Comparison of ENCODE assay signal across 18 cellular contexts in the genomic region with DNA sequence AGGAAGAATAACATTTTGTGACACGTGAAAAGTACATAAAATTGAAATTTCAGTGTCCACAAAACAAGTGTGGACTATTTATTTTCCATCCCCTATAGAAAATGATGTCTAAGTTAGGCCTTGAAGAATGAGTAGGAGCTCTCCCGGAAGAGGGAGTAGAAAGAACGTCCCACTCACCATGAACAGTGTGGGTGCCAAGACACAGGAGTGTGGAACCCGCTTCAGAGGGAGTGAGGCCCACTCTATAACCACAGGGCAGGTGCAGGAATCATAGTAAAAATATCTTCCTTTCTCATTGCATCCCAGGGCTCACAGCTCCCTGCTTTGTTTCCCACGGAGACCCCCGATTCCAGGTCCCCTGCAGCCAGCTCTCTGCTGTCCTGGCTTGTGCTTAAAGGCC. TPM values are rescaled to one million over a fixed set of nuclear protein-coding genes. Genes with fewer than 3 reads are reported as not detected.
DNase-seq lines count a peak whose midpoint lies in the region; TF ChIP-seq lines count a peak whose summit lies in the region.
"Had no signal": no experiment of that assay in that cellular context is flagged by ENCODE, and none has a peak within 500 bp of the region (broad histone marks: within the 10 kb centered on the region; RNA-seq: fewer than 3 reads in every experiment).

No MANE protein-coding gene starts in this region.

- H3K27me3 Mint-ChIP-seq in chondrocyte (ENCODE audit: low read depth) (peaks cover 17% of the 10 kb centered on the region), nephron (ENCODE audit: low read depth) (peaks cover 36% of the 10 kb centered on the region), neural progenitor cell (ENCODE audit: insufficient read depth, low read depth) (peaks cover 36% of the 10 kb centered on the region)

- DNase-seq in chondrocyte (ENCODE audit: low spot score), result peak; percentile 30
- no peak for DNase-seq in neural progenitor cell (ENCODE audit: low spot score)
- DNase-seq in mucosa of gallbladder (ENCODE audit: low spot score), result no peak
- DNase-seq in NCI-H82 treated with DMSO at 0.1 percent for 48 hours (lab: John Stamatoyannopoulos, UW; ENCODE audit: unreplicated experiment), result no peak
- DNase-seq in nucleus accumbens (lab: John Stamatoyannopoulos, UW), result no peak
- DNase-seq: C1 segment of cervical spinal cord; Calu3; CD4-positive, alpha-beta memory T cell; COR-L47; DMS53; DMS79 treated with DMSO at 0.1 percent for 48 hours; GF-D8; GM23248; H7; HFFc6 had no signal

- peaks cover 3% of the 10 kb centered on the region for H3K4me1 Mint-ChIP-seq in chondrocyte (ENCODE audit: low read depth)
- peaks cover 55% of the 10 kb centered on the region for H3K4me1 Mint-ChIP-seq in nephron
- peaks cover 14% of the 10 kb centered on the region for H3K4me1 Mint-ChIP-seq in neural progenitor cell

- H2AFZ ChIP-seq in neural progenitor cell (replicated peaks), result no peak overlapping the region
- H2AFZ ChIP-seq: GM23248 had no signal

- H3F3A ChIP-seq in neural progenitor cell (ENCODE audit: low read depth), result no peaks in the 10 kb centered on the region

- H3K79me2 ChIP-seq in neural progenitor cell (ENCODE audit: low read depth), result no peaks in the 10 kb centered on the region

- H3K9me3 ChIP-seq in HEK293 (ENCODE audit: control insufficient read depth, insufficient read depth, low read depth, low read length), result no peaks in the 10 kb centered on the region
- no peaks in the 10 kb centered on the region for H3K9me3 ChIP-seq in neural progenitor cell (ENCODE audit: low read depth)

- no peak overlapping the region for H3K4me2 ChIP-seq in neural progenitor cell

- H3K4me3 ChIP-seq in HEK293 (ENCODE audit: low read depth, low read length) (no peak overlapping the region), neural progenitor cell (no peak overlapping the region)
- H3K4me3 ChIP-seq: GM23248 had no signal

- H3K4me1 ChIP-seq in HEK293 (ENCODE audit: control insufficient read depth, insufficient read depth, low read length) (no peaks in the 10 kb centered on the region), neural progenitor cell (no peaks in the 10 kb centered on the region)

- TF ChIP-seq CTCF in HEK293 (tag by site-specific recombination; IDR thresholded peaks at IDR 0.05) (no peak), chondrocyte (IDR thresholded peaks at IDR 0.05) (no peak), nephron (IDR thresholded peaks at IDR 0.05; ENCODE audit: unreplicated experiment in 3 of 3) (no peak), neural progenitor cell (IDR thresholded peaks at IDR 0.05) (no peak)

- no peak overlapping the region for H3K9ac ChIP-seq in neural progenitor cell
- H3K9ac ChIP-seq: GM23248 had no signal

- H3K36me3 Mint-ChIP-seq in chondrocyte (ENCODE audit: low read depth) (no peaks in the 10 kb centered on the region), nephron (ENCODE audit: low read depth) (no peaks in the 10 kb centered on the region), neural progenitor cell (peaks cover 3% of the 10 kb centered on the region)
- H3K36me3 Mint-ChIP-seq: CD4-positive, alpha-beta memory T cell had no signal

- CTCF ChIA-PET in HEK293 (lab: Yijun Ruan, JAX), result interaction anchor here (0.8 to 1.1 kb wide), 3 partner anchors 11 to 214 kb away, joined by 3 to 5 read pairs (median 4); no protein-coding TSS in a partner anchor

- POLR2A ChIA-PET in HEK293 (lab: Yijun Ruan, JAX), result no interaction called here

- peaks cover 20% of the 10 kb centered on the region for H4K20me1 ChIP-seq in neural progenitor cell (ENCODE audit: low read depth)

- no peak overlapping the region for H3K4me3 Mint-ChIP-seq in chondrocyte (ENCODE audit: unreplicated experiment)
- H3K4me3 Mint-ChIP-seq in nephron, result peak overlapping the region in 2 of 3 experiments; percentile 14 to 56
- H3K4me3 Mint-ChIP-seq in neural progenitor cell, result peak overlapping the region; percentile 6
- H3K4me3 Mint-ChIP-seq: CD4-positive, alpha-beta memory T cell; HFFc6 had no signal

- H3K36me3 ChIP-seq in HEK293 (ENCODE audit: control insufficient read depth in 2 of 2, insufficient read depth in 1 of 2, low read length in 2 of 2) (no peaks in the 10 kb centered on the region), neural progenitor cell (no peaks in the 10 kb centered on the region)

- no peak overlapping the region for H3K27ac Mint-ChIP-seq in chondrocyte (ENCODE audit: unreplicated experiment)
- peak overlapping the region in 1 of 3 experiments; percentile 24 for H3K27ac Mint-ChIP-seq in nephron
- no peak overlapping the region for H3K27ac Mint-ChIP-seq in neural progenitor cell
- H3K27ac Mint-ChIP-seq: CD4-positive, alpha-beta memory T cell; HFFc6 had no signal

- H3K27ac ChIP-seq in HEK293 (ENCODE audit: extremely low read depth, low read depth, low read length) (no peak overlapping the region), neural progenitor cell (no peak overlapping the region)
- H3K27ac ChIP-seq: GM23248 had no signal

- H3K9me3 Mint-ChIP-seq in chondrocyte (ENCODE audit: low read depth), result peaks cover 2% of the 10 kb centered on the region
- no peaks in the 10 kb centered on the region for H3K9me3 Mint-ChIP-seq in nephron
- H3K9me3 Mint-ChIP-seq in neural progenitor cell, result peaks cover 20% of the 10 kb centered on the region
- H3K9me3 Mint-ChIP-seq: CD4-positive, alpha-beta memory T cell; HFFc6 had no signal

- peaks cover 87% of the 10 kb centered on the region for H3K27me3 ChIP-seq in neural progenitor cell

TF ChIP-seq in HEK293, 187 proteins besides CTCF, POLR2A, EP300 and RAD21:
- TF ChIP-seq ZNF248 (tag by site-specific recombination; IDR thresholded peaks at IDR 0.05) (no peak), ZFHX2 (tag by site-specific recombination; conservative IDR thresholded peaks at IDR 0.05) (0 out of 2 replicates have a peak, but pooled peaks have one; percentile 17), EGR2 (tag by site-specific recombination; IDR thresholded peaks at IDR 0.05; ENCODE audit: low read depth) (peak; percentile 59), ZNF792 (tag by site-specific recombination; IDR thresholded peaks at IDR 0.05) (no peak)
TF ChIP-seq in HEK293: peak in this region for 2.

RNA-seq across cellular contexts. Expression of gene KCNF1, which starts 5.2 kb away (rescaled TPM):
- total RNA-seq in chondrocyte (not detected in 3 replicates), neural progenitor cell (ENCODE audit: low replicate concordance) (0.15 TPM in 1 of 2 replicates, not detected in the other), mucosa of gallbladder (0.63 TPM)
- total RNA-seq: Calu3; CD4-positive, alpha-beta memory T cell; Daoy had no signal
